8 cellular contexts compared by ENCODE assay signal in the genomic region with DNA sequence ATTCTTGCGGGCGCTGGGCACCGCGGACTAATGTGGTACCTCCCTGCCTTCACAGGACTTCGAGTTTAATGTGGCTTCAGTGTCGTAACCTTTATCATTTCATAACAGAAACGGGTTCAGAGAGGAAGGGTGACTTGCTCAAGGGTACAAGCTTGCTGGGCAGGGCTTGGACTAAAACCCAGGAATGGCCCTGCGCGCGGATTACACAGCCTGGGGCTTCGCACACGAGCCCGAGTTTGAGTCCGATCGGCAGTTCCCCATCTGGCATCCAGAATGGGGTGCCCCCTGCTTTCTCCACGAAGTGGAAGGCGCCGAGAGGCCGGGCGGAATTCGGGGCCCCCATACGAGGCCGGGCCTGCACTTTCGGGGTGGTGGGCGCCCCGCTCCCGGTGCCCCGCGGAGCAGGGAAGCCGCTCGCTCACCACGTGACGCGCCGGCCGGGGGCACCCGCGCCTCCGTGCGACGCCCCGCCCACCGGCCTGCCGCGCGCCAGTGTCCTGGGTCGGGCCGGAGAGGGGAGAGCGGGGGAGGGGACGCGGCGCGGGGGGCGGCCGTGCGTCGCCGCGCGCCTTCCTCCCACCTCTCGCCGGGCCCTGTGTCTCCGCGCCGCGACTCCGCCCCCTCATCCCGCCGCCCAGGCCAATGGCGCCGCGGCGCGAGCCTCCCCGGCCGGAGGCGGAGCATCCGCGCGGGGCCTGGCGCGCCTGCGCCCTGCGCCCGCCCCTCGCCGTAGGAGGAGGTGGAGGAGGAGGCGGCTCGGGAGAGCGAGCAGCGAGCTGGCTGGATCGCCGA. TPM values are rescaled to one million over a fixed set of nuclear protein-coding genes. Genes with fewer than 3 reads are reported as not detected.
DNase-seq lines count a peak whose midpoint lies in the region; ATAC-seq and TF ChIP-seq lines count a peak whose summit lies in the region.

SET (plus strand) TSS at position 722 of the 792 bp plus-strand sequence. CDS start 361 bp downstream, outside the sequence.

- ATAC-seq in GM23338 (peak; percentile 68), RWPE2 (ENCODE audit: low read depth) (peak; percentile 55), natural killer cell (peak; percentile 77 to 92 (median 84))

- H3F3A ChIP-seq in GM23338 (replicated peaks; ENCODE audit: low read depth), result peaks cover 74% of the 10 kb centered on the region

- peaks cover 31% of the 10 kb centered on the region for H3K27me3 Mint-ChIP-seq in GM23338 (ENCODE audit: insufficient read depth, low read depth, poor library complexity)
- no peaks in the 10 kb centered on the region for H3K27me3 Mint-ChIP-seq in activated T-helper 2 cell treated with anti-CD3 and anti-CD28 coated beads, Interferon-gamma antibody, Interleukin-2, Interleukin-4, amounts not matched to agents 10 μg/mL and 5 μg/mL and 100 μg/mL, durations not matched to agents 14 hours and 24 hours and 36 hours (ENCODE audit: low read depth)
- no peaks in the 10 kb centered on the region for H3K27me3 Mint-ChIP-seq in natural killer cell (ENCODE audit: low read depth in 2 of 2)

- DNase-seq in DMS79 (lab: John Stamatoyannopoulos, UW), result peak; percentile 86
- DNase-seq in GM23338 (ENCODE audit: low spot score), result peak; percentile 97
- no peak for DNase-seq in LNCaP clone FGC (ENCODE audit: low read depth)
- DNase-seq in RWPE2 (ENCODE audit: low spot score), result peak; percentile 91
- DNase-seq in activated T-helper 2 cell treated with anti-CD3 and anti-CD28 coated beads, Interferon-gamma antibody, Interleukin-2, Interleukin-4, amounts not matched to agents 10 μg/mL and 5 μg/mL and 100 μg/mL, durations not matched to agents 14 hours and 24 hours and 36 hours (ENCODE audit: low spot score), result peak; percentile 92
- peak; percentile 86 for DNase-seq in fibroblast of mammary gland (ENCODE audit: low read depth)
- peak; percentile 92 for DNase-seq in natural killer cell
- peak; percentile 91 for DNase-seq in stimulated activated naive CD4-positive, alpha-beta T cell treated with Interleukin-2 at 50 U/mL for 16 hours (lab: John Stamatoyannopoulos, UW)

- H3K4me3 Mint-ChIP-seq in GM23338 (peak within 1 kb of the TSS; percentile 100), natural killer cell (peak within 1 kb of the TSS; percentile 99)
- peak within 1 kb of the TSS; percentile 82 for H3K4me3 Mint-ChIP-seq in activated T-helper 2 cell treated with anti-CD3 and anti-CD28 coated beads, Interferon-gamma antibody, Interleukin-2, Interleukin-4, amounts not matched to agents 10 μg/mL and 5 μg/mL and 100 μg/mL, durations not matched to agents 14 hours and 24 hours and 36 hours (ENCODE audit: low read depth)

- H3K27me3 ChIP-seq in GM23338 (ENCODE audit: insufficient read depth), result no peaks in the 10 kb centered on the region
- no peaks in the 10 kb centered on the region for H3K27me3 ChIP-seq in RWPE2 (ENCODE audit: insufficient read depth, poor library complexity, severe bottlenecking)

- peaks cover 87% of the 10 kb centered on the region for H3K79me2 ChIP-seq in GM23338 (replicated peaks; ENCODE audit: insufficient read depth)

- no peaks in the 10 kb centered on the region for H3K9me3 ChIP-seq in RWPE2 (ENCODE audit: severe bottlenecking)

- TF ChIP-seq CTCF in GM23338 (conservative IDR thresholded peaks at IDR 0.05; ENCODE audit: low read depth in 2 of 2) (no peak), LNCaP clone FGC (IDR thresholded peaks at IDR 0.05; ENCODE audit: control insufficient read depth, extremely low read depth, insufficient read depth) (no peak), RWPE2 (IDR thresholded peaks at IDR 0.05; ENCODE audit: poor library complexity, severe bottlenecking) (no peak), fibroblast of mammary gland (conservative IDR thresholded peaks at IDR 0.05; ENCODE audit: control insufficient read depth, insufficient read depth, low read depth, low read length) (no peak), natural killer cell (IDR thresholded peaks at IDR 0.05) (no peak)

- peak within 1 kb of the TSS; percentile 99 for H3K4me2 ChIP-seq in GM23338

- H3K4me1 Mint-ChIP-seq in GM23338 (peaks cover 42% of the 10 kb centered on the region), natural killer cell (peaks cover 62 to 70% of the 10 kb centered on the region in 2 donors)
- peaks cover 47% of the 10 kb centered on the region for H3K4me1 Mint-ChIP-seq in activated T-helper 2 cell treated with anti-CD3 and anti-CD28 coated beads, Interferon-gamma antibody, Interleukin-2, Interleukin-4, amounts not matched to agents 10 μg/mL and 5 μg/mL and 100 μg/mL, durations not matched to agents 14 hours and 24 hours and 36 hours (ENCODE audit: low read depth)

- peaks cover 32% of the 10 kb centered on the region for H3K36me3 ChIP-seq in GM23338 (ENCODE audit: insufficient read depth)
- peaks cover 36% of the 10 kb centered on the region for H3K36me3 ChIP-seq in RWPE2 (ENCODE audit: low read depth)

- peaks cover 67% of the 10 kb centered on the region for H4K20me1 ChIP-seq in GM23338 (replicated peaks; ENCODE audit: insufficient read depth)

- H3K27ac ChIP-seq in GM23338 (ENCODE audit: low read depth) (peak within 1 kb of the TSS; percentile 98), RWPE2 (ENCODE audit: poor library complexity, severe bottlenecking) (peak within 1 kb of the TSS; percentile 92)

- intact Hi-C loops in activated T-helper 2 cell treated with anti-CD3 and anti-CD28 coated beads, Interferon-gamma antibody, Interleukin-2, Interleukin-4, amounts not matched to agents 10 μg/mL and 5 μg/mL and 100 μg/mL, durations not matched to agents 14 hours and 24 hours and 36 hours (cut with micrococcal nuclease), result loop anchor here (2.0 to 10.0 kb wide), 5 partner anchors 14 to 336 kb away; partner anchors contain the start of genes DYNC2I2, KYAT1, LRRC8A and PKN3
- intact Hi-C loops in natural killer cell (cut with micrococcal nuclease), result loop anchor here (1.0 kb wide), 1 partner anchor 36 kb away; the partner anchor contains the start of gene ZDHHC12

- no peaks in the 10 kb centered on the region for H3K9me2 ChIP-seq in GM23338 (ENCODE audit: insufficient read depth)

- H3K4me3 ChIP-seq in GM23338 (peak within 1 kb of the TSS; percentile 99), LNCaP clone FGC (ENCODE audit: low read depth, low read length) (peak within 1 kb of the TSS; percentile 97), RWPE2 (ENCODE audit: severe bottlenecking) (peak within 1 kb of the TSS; percentile 93), fibroblast of mammary gland (ENCODE audit: control insufficient read depth, low read depth, low read length) (peak within 1 kb of the TSS; percentile 97)

- H3K27ac Mint-ChIP-seq in GM23338, result peak within 1 kb of the TSS; percentile 94
- H3K27ac Mint-ChIP-seq in activated T-helper 2 cell treated with anti-CD3 and anti-CD28 coated beads, Interferon-gamma antibody, Interleukin-2, Interleukin-4, amounts not matched to agents 10 μg/mL and 5 μg/mL and 100 μg/mL, durations not matched to agents 14 hours and 24 hours and 36 hours, result peak within 1 kb of the TSS; percentile 91
- H3K27ac Mint-ChIP-seq in natural killer cell, result peak within 1 kb of the TSS; percentile 89 to 96

- H3K36me3 Mint-ChIP-seq in GM23338 (ENCODE audit: low read depth) (peaks cover 84% of the 10 kb centered on the region), natural killer cell (peaks cover 20% of the 10 kb centered on the region)
- H3K36me3 Mint-ChIP-seq in activated T-helper 2 cell treated with anti-CD3 and anti-CD28 coated beads, Interferon-gamma antibody, Interleukin-2, Interleukin-4, amounts not matched to agents 10 μg/mL and 5 μg/mL and 100 μg/mL, durations not matched to agents 14 hours and 24 hours and 36 hours (ENCODE audit: low read depth), result peaks cover 36% of the 10 kb centered on the region

- H3K9me3 Mint-ChIP-seq in GM23338 (no peaks in the 10 kb centered on the region; the same call in 2 of the 3 replicates), natural killer cell (no peaks in the 10 kb centered on the region)
- H3K9me3 Mint-ChIP-seq in activated T-helper 2 cell treated with anti-CD3 and anti-CD28 coated beads, Interferon-gamma antibody, Interleukin-2, Interleukin-4, amounts not matched to agents 10 μg/mL and 5 μg/mL and 100 μg/mL, durations not matched to agents 14 hours and 24 hours and 36 hours, result no peaks in the 10 kb centered on the region

- H2AFZ ChIP-seq in GM23338, result no peak within 1 kb of the TSS

- H3K4me1 ChIP-seq in GM23338 (ENCODE audit: insufficient read depth) (peaks cover 50% of the 10 kb centered on the region), RWPE2 (ENCODE audit: insufficient read depth, poor library complexity, severe bottlenecking) (peaks cover 21% of the 10 kb centered on the region)

TF ChIP-seq in GM23338, 12 proteins besides CTCF, POLR2A, EP300 and RAD21 (continues in another document):
- TF ChIP-seq, protein P1, sequence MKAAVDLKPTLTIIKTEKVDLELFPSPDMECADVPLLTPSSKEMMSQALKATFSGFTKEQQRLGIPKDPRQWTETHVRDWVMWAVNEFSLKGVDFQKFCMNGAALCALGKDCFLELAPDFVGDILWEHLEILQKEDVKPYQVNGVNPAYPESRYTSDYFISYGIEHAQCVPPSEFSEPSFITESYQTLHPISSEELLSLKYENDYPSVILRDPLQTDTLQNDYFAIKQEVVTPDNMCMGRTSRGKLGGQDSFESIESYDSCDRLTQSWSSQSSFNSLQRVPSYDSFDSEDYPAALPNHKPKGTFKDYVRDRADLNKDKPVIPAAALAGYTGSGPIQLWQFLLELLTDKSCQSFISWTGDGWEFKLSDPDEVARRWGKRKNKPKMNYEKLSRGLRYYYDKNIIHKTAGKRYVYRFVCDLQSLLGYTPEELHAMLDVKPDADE (IDR thresholded peaks at IDR 0.05), result no peak
- TF ChIP-seq POLR2AphosphoS5 (IDR thresholded peaks at IDR 0.05; ENCODE audit: low read depth) (peak; percentile 65), STAT1 (IDR thresholded peaks at IDR 0.05; ENCODE audit: unreplicated experiment) (no peak), JUNB (IDR thresholded peaks at IDR 0.05; ENCODE audit: unreplicated experiment) (no peak), ZNF114 (CRISPR knock-in tag; IDR thresholded peaks at IDR 0.05) (no peak), ZNF331 (CRISPR knock-in tag; IDR thresholded peaks at IDR 0.05; ENCODE audit: low read depth) (no peak), EZH2phosphoT487 (IDR thresholded peaks at IDR 0.05; ENCODE audit: unreplicated experiment) (no peak)

RNA-seq across cellular contexts. Expression of gene SET, which starts in this region (rescaled TPM):
- 949 and 964 TPM in 2 replicates for total RNA-seq in GM23338 (2014; rRNA removed; shearing (Covaris generic))
- 1,113 and 1,261 TPM in 2 replicates for polyA plus RNA-seq in GM23338 (2016; fragmentation: Nextera tagmentation; extraction: Ambion mirVana)
- total RNA-seq in activated T-helper 2 cell treated with anti-CD3 and anti-CD28 coated beads, Interferon-gamma antibody, Interleukin-2, Interleukin-4, amounts not matched to agents 10 μg/mL and 5 μg/mL and 100 μg/mL, durations not matched to agents 14 hours and 24 hours and 36 hours, result 749 and 756 TPM in 2 replicates
- total RNA-seq in natural killer cell, result 100 to 1,000 TPM; 331 to 341 (median 334) TPM
